ENCODE assay signal across 1 cellular context in the genomic region with DNA sequence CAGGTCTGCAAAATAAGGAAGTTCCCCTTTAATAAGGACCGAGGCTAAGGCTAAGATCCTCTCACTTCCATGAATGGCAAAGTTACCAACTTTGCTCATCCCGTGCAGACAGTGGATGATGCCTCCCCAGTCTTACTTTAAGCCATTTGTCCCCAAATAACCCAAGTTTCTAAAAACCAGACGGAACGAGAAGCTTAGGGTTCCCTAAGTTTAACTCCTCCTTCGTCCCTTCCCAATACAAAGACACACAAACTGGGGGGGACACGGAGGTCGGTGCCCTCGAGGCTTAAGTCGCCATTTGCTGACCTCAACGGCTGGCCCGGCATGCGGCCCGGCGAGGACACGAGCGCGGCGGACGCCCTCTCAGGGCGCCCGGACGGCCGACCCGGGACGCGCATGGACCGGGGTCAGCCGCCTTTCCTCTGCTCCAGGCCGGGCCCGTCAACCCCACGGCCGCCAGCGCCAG.
TF ChIP-seq lines count a peak whose summit lies in the region.

No MANE protein-coding gene starts in this region.

TF ChIP-seq in HepG2, 621 proteins besides CTCF, POLR2A, EP300 and RAD21 (continued from another document and continues in another):
- TF ChIP-seq, protein P1, sequence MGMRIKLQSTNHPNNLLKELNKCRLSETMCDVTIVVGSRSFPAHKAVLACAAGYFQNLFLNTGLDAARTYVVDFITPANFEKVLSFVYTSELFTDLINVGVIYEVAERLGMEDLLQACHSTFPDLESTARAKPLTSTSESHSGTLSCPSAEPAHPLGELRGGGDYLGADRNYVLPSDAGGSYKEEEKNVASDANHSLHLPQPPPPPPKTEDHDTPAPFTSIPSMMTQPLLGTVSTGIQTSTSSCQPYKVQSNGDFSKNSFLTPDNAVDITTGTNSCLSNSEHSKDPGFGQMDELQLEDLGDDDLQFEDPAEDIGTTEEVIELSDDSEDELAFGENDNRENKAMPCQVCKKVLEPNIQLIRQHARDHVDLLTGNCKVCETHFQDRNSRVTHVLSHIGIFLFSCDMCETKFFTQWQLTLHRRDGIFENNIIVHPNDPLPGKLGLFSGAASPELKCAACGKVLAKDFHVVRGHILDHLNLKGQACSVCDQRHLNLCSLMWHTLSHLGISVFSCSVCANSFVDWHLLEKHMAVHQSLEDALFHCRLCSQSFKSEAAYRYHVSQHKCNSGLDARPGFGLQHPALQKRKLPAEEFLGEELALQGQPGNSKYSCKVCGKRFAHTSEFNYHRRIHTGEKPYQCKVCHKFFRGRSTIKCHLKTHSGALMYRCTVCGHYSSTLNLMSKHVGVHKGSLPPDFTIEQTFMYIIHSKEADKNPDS (CRISPR knock-in tag; IDR thresholded peaks at IDR 0.05): no peak
- TF ChIP-seq ZBTB21 (CRISPR knock-in tag; IDR thresholded peaks at IDR 0.05) (no peak), FLYWCH1 (CRISPR knock-in tag; IDR thresholded peaks at IDR 0.05) (no peak), ZNF180 (CRISPR knock-in tag; IDR thresholded peaks at IDR 0.05; ENCODE audit: borderline replicate concordance, low read depth) (0 out of 2 replicates have a peak, but pooled peaks have one; percentile 51), CREM (IDR thresholded peaks at IDR 0.05) (no peak), CREM (CRISPR knock-in tag; IDR thresholded peaks at IDR 0.05) (no peak), SP4 (CRISPR knock-in tag; IDR thresholded peaks at IDR 0.05) (no peak), KLF6 (CRISPR knock-in tag; IDR thresholded peaks at IDR 0.05) (no peak), SETDB1 (CRISPR knock-in tag; IDR thresholded peaks at IDR 0.05; ENCODE audit: borderline replicate concordance) (no peak), MLLT10 (CRISPR knock-in tag; IDR thresholded peaks at IDR 0.05) (no peak), ZNF841 (CRISPR knock-in tag; IDR thresholded peaks at IDR 0.05; ENCODE audit: borderline replicate concordance) (no peak), ZNF543 (CRISPR knock-in tag; IDR thresholded peaks at IDR 0.05) (no peak), SIN3A (IDR thresholded peaks at IDR 0.05; ENCODE audit: borderline replicate concordance, low read depth, low read length) (no peak), MED1 (CRISPR knock-in tag; IDR thresholded peaks at IDR 0.05) (peak; percentile 13; the same call in 1 of the 2 replicates), POLR2AphosphoS5 (IDR thresholded peaks at IDR 0.05; ENCODE audit: low read depth, low read length) (no peak), KAT7 (CRISPR knock-in tag; IDR thresholded peaks at IDR 0.05; ENCODE audit: borderline replicate concordance) (no peak), HDAC6 (IDR thresholded peaks at IDR 0.05; ENCODE audit: low read depth, low read length) (no peak), ZSCAN20 (CRISPR knock-in tag; IDR thresholded peaks at IDR 0.05; ENCODE audit: borderline replicate concordance) (0 out of 2 replicates have a peak, but pooled peaks have one; percentile 48), KLF16 (CRISPR knock-in tag; IDR thresholded peaks at IDR 0.05) (no peak; a peak in 1 of 4 replicates), SNAI1 (CRISPR knock-in tag; IDR thresholded peaks at IDR 0.05; ENCODE audit: borderline replicate concordance) (no peak), ZNF616 (CRISPR knock-in tag; IDR thresholded peaks at IDR 0.05; ENCODE audit: low read depth) (no peak), FIP1L1 (IDR thresholded peaks at IDR 0.05; ENCODE audit: borderline replicate concordance, insufficient read depth, low read depth, low read length) (no peak), ZFAT (CRISPR knock-in tag; conservative IDR thresholded peaks at IDR 0.05) (peak; percentile 71; the same call in 1 of the 2 replicates), TCF7 (IDR thresholded peaks at IDR 0.05; ENCODE audit: low read depth) (no peak), ZNF331 (CRISPR knock-in tag; IDR thresholded peaks at IDR 0.05) (no peak), ZNF563 (CRISPR knock-in tag; IDR thresholded peaks at IDR 0.05) (no peak), REPIN1 (CRISPR knock-in tag; IDR thresholded peaks at IDR 0.05; ENCODE audit: borderline replicate concordance, low read depth) (no peak), CBX2 (IDR thresholded peaks at IDR 0.05; ENCODE audit: low read depth, low read length) (no peak), CBX2 (CRISPR knock-in tag; IDR thresholded peaks at IDR 0.05; ENCODE audit: low read depth) (no peak), REL (CRISPR knock-in tag; conservative IDR thresholded peaks at IDR 0.05) (no peak), FOXM1 (CRISPR knock-in tag; IDR thresholded peaks at IDR 0.05) (no peak), PAX8 (CRISPR knock-in tag; IDR thresholded peaks at IDR 0.05; ENCODE audit: borderline replicate concordance) (no peak), ZBTB8A (CRISPR knock-in tag; IDR thresholded peaks at IDR 0.05; ENCODE audit: borderline replicate concordance, low read depth) (no peak)
- TF ChIP-seq, protein P2, sequence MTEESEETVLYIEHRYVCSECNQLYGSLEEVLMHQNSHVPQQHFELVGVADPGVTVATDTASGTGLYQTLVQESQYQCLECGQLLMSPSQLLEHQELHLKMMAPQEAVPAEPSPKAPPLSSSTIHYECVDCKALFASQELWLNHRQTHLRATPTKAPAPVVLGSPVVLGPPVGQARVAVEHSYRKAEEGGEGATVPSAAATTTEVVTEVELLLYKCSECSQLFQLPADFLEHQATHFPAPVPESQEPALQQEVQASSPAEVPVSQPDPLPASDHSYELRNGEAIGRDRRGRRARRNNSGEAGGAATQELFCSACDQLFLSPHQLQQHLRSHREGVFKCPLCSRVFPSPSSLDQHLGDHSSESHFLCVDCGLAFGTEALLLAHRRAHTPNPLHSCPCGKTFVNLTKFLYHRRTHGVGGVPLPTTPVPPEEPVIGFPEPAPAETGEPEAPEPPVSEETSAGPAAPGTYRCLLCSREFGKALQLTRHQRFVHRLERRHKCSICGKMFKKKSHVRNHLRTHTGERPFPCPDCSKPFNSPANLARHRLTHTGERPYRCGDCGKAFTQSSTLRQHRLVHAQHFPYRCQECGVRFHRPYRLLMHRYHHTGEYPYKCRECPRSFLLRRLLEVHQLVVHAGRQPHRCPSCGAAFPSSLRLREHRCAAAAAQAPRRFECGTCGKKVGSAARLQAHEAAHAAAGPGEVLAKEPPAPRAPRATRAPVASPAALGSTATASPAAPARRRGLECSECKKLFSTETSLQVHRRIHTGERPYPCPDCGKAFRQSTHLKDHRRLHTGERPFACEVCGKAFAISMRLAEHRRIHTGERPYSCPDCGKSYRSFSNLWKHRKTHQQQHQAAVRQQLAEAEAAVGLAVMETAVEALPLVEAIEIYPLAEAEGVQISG (CRISPR knock-in tag; IDR thresholded peaks at IDR 0.05): no peak
- TF ChIP-seq, protein P3, sequence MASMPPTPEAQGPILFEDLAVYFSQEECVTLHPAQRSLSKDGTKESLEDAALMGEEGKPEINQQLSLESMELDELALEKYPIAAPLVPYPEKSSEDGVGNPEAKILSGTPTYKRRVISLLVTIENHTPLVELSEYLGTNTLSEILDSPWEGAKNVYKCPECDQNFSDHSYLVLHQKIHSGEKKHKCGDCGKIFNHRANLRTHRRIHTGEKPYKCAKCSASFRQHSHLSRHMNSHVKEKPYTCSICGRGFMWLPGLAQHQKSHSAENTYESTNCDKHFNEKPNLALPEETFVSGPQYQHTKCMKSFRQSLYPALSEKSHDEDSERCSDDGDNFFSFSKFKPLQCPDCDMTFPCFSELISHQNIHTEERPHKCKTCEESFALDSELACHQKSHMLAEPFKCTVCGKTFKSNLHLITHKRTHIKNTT (CRISPR knock-in tag; IDR thresholded peaks at IDR 0.05): no peak
- TF ChIP-seq, protein P4, sequence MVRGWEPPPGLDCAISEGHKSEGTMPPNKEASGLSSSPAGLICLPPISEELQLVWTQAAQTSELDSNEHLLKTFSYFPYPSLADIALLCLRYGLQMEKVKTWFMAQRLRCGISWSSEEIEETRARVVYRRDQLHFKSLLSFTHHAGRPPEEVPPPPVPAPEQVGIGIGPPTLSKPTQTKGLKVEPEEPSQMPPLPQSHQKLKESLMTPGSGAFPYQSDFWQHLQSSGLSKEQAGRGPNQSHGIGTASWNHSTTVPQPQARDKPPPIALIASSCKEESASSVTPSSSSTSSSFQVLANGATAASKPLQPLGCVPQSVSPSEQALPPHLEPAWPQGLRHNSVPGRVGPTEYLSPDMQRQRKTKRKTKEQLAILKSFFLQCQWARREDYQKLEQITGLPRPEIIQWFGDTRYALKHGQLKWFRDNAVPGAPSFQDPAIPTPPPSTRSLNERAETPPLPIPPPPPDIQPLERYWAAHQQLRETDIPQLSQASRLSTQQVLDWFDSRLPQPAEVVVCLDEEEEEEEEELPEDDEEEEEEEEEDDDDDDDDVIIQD (CRISPR knock-in tag; IDR thresholded peaks at IDR 0.05; ENCODE audit: low read depth): no peak
- TF ChIP-seq, protein P5, sequence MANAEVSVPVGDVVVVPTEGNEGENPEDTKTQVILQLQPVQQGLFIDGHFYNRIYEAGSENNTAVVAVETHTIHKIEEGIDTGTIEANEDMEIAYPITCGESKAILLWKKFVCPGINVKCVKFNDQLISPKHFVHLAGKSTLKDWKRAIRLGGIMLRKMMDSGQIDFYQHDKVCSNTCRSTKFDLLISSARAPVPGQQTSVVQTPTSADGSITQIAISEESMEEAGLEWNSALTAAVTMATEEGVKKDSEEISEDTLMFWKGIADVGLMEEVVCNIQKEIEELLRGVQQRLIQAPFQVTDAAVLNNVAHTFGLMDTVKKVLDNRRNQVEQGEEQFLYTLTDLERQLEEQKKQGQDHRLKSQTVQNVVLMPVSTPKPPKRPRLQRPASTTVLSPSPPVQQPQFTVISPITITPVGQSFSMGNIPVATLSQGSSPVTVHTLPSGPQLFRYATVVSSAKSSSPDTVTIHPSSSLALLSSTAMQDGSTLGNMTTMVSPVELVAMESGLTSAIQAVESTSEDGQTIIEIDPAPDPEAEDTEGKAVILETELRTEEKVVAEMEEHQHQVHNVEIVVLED (CRISPR knock-in tag; IDR thresholded peaks at IDR 0.05; ENCODE audit: borderline replicate concordance): no peak
- TF ChIP-seq, protein P6, sequence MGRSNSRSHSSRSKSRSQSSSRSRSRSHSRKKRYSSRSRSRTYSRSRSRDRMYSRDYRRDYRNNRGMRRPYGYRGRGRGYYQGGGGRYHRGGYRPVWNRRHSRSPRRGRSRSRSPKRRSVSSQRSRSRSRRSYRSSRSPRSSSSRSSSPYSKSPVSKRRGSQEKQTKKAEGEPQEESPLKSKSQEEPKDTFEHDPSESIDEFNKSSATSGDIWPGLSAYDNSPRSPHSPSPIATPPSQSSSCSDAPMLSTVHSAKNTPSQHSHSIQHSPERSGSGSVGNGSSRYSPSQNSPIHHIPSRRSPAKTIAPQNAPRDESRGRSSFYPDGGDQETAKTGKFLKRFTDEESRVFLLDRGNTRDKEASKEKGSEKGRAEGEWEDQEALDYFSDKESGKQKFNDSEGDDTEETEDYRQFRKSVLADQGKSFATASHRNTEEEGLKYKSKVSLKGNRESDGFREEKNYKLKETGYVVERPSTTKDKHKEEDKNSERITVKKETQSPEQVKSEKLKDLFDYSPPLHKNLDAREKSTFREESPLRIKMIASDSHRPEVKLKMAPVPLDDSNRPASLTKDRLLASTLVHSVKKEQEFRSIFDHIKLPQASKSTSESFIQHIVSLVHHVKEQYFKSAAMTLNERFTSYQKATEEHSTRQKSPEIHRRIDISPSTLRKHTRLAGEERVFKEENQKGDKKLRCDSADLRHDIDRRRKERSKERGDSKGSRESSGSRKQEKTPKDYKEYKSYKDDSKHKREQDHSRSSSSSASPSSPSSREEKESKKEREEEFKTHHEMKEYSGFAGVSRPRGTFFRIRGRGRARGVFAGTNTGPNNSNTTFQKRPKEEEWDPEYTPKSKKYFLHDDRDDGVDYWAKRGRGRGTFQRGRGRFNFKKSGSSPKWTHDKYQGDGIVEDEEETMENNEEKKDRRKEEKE (IDR thresholded peaks at IDR 0.05): no peak
- TF ChIP-seq, protein P7, sequence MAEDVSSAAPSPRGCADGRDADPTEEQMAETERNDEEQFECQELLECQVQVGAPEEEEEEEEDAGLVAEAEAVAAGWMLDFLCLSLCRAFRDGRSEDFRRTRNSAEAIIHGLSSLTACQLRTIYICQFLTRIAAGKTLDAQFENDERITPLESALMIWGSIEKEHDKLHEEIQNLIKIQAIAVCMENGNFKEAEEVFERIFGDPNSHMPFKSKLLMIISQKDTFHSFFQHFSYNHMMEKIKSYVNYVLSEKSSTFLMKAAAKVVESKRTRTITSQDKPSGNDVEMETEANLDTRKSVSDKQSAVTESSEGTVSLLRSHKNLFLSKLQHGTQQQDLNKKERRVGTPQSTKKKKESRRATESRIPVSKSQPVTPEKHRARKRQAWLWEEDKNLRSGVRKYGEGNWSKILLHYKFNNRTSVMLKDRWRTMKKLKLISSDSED (CRISPR knock-in tag; IDR thresholded peaks at IDR 0.05): no peak
- TF ChIP-seq, protein P8, sequence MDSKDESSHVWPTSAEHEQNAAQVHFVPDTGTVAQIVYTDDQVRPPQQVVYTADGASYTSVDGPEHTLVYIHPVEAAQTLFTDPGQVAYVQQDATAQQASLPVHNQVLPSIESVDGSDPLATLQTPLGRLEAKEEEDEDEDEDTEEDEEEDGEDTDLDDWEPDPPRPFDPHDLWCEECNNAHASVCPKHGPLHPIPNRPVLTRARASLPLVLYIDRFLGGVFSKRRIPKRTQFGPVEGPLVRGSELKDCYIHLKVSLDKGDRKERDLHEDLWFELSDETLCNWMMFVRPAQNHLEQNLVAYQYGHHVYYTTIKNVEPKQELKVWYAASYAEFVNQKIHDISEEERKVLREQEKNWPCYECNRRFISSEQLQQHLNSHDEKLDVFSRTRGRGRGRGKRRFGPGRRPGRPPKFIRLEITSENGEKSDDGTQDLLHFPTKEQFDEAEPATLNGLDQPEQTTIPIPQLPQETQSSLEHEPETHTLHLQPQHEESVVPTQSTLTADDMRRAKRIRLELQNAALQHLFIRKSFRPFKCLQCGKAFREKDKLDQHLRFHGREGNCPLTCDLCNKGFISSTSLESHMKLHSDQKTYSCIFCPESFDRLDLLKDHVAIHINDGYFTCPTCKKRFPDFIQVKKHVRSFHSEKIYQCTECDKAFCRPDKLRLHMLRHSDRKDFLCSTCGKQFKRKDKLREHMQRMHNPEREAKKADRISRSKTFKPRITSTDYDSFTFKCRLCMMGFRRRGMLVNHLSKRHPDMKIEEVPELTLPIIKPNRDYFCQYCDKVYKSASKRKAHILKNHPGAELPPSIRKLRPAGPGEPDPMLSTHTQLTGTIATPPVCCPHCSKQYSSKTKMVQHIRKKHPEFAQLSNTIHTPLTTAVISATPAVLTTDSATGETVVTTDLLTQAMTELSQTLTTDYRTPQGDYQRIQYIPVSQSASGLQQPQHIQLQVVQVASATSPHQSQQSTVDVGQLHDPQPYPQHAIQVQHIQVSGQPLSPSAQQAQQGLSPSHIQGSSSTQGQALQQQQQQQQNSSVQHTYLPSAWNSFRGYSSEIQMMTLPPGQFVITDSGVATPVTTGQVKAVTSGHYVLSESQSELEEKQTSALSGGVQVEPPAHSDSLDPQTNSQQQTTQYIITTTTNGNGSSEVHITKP (CRISPR knock-in tag; IDR thresholded peaks at IDR 0.05; ENCODE audit: low read depth): no peak
- TF ChIP-seq, protein P9, sequence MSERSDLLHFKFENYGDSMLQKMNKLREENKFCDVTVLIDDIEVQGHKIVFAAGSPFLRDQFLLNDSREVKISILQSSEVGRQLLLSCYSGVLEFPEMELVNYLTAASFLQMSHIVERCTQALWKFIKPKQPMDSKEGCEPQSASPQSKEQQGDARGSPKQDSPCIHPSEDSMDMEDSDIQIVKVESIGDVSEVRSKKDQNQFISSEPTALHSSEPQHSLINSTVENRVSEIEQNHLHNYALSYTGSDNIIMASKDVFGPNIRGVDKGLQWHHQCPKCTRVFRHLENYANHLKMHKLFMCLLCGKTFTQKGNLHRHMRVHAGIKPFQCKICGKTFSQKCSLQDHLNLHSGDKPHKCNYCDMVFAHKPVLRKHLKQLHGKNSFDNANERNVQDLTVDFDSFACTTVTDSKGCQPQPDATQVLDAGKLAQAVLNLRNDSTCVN (CRISPR knock-in tag; IDR thresholded peaks at IDR 0.05; ENCODE audit: borderline replicate concordance): no peak
